Comparison of ENCODE assay signal across 8 cellular contexts in the genomic region with DNA sequence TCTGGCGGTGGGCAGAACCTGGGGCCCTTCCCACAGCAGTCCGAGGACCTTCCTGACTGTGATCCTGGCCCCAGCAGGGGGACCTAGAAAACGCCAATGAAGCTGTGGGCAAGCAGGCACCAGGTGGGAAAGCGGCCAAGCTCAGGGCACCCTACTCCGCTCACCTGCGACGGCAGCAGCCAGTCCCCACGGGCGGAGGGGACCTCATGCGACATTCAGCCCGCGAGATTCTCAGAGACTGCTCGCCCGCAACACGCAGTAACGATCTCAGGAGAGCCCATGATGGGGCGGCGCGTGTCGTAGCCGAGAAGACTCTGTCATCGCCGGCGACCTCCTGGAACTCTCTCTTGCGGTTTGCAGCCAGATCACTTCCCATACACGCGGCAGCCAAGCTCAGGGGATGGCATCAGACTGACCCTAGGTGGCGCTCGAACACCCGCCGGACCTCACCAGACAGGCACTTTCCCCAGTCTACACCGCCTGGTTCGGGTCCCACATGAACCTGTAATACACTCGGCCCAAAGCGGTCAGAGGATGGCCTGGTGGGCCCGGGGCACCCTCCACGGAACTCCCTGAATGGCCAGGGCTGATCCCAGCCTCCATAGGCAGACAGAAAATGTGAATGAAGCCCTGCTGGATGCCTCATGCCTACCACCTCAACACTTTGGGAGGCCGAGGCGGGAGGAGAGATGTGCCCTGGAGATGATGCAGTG. TPM values are rescaled to one million over a fixed set of nuclear protein-coding genes. Genes with fewer than 3 reads are reported as not detected.
DNase-seq lines count a peak whose midpoint lies in the region; ATAC-seq and TF ChIP-seq lines count a peak whose summit lies in the region.

No MANE protein-coding gene starts in this region.

- peak overlapping the region; percentile 43; the same call in 1 of the 2 replicates for H3K4me2 ChIP-seq in OCI-LY7 (ENCODE audit: low read length)

- H3K9me2 ChIP-seq in OCI-LY7 (ENCODE audit: insufficient read depth, low read length), result no peaks in the 10 kb centered on the region

- no peaks in the 10 kb centered on the region for H3K27me3 Mint-ChIP-seq in natural killer cell treated with Interleukin-12 subunit alpha and Interleukin-12 subunit beta and Interleukin-15 and Interleukin-18, amount 100 ng/mL, for 72 hours
- no peaks in the 10 kb centered on the region for H3K27me3 Mint-ChIP-seq in stimulated activated memory B cell treated with anti-CD40 and anti-IgM and Interleukin-4, amounts not matched to agents 10 μg/mL and 1 μg/mL and 100 μg/mL, for 72 hours

- peak overlapping the region; percentile 71 for H3K4me3 Mint-ChIP-seq in natural killer cell treated with Interleukin-12 subunit alpha and Interleukin-12 subunit beta and Interleukin-15 and Interleukin-18, amount 100 ng/mL, for 72 hours
- H3K4me3 Mint-ChIP-seq in stimulated activated memory B cell treated with anti-CD40 and anti-IgM and Interleukin-4, amounts not matched to agents 10 μg/mL and 1 μg/mL and 100 μg/mL, for 72 hours, result peak overlapping the region; percentile 58

- no peaks in the 10 kb centered on the region for H3K36me3 Mint-ChIP-seq in natural killer cell treated with Interleukin-12 subunit alpha and Interleukin-12 subunit beta and Interleukin-15 and Interleukin-18, amount 100 ng/mL, for 72 hours
- peaks cover 39% of the 10 kb centered on the region for H3K36me3 Mint-ChIP-seq in stimulated activated memory B cell treated with anti-CD40 and anti-IgM and Interleukin-4, amounts not matched to agents 10 μg/mL and 1 μg/mL and 100 μg/mL, for 72 hours

- peak overlapping the region; percentile 2; the same call in 1 of the 2 replicates for H2AFZ ChIP-seq in OCI-LY7 (ENCODE audit: low read length)

- peak; percentile 84 for DNase-seq in DMS53 (lab: John Stamatoyannopoulos, UW)
- DNase-seq in OCI-LY7 (ENCODE audit: low spot score), result peak; percentile 83
- peak; percentile 68 for DNase-seq in activated T-helper 1 cell treated with Interleukin-2 at 50 U/mL for 16 hours (ENCODE audit: low read depth)
- DNase-seq in fibroblast of the aortic adventitia (ENCODE audit: low read depth), result peak; percentile 69
- DNase-seq in natural killer cell treated with Interleukin-12 subunit alpha and Interleukin-12 subunit beta and Interleukin-15 and Interleukin-18, amount 100 ng/mL, for 72 hours (ENCODE audit: low spot score), result peak; percentile 91

- peak overlapping the region; percentile 57 for H3K27ac Mint-ChIP-seq in natural killer cell treated with Interleukin-12 subunit alpha and Interleukin-12 subunit beta and Interleukin-15 and Interleukin-18, amount 100 ng/mL, for 72 hours
- peak overlapping the region; percentile 65 for H3K27ac Mint-ChIP-seq in stimulated activated memory B cell treated with anti-CD40 and anti-IgM and Interleukin-4, amounts not matched to agents 10 μg/mL and 1 μg/mL and 100 μg/mL, for 72 hours

- CTCF ChIA-PET in OCI-LY7 (lab: Charles Lee; ENCODE audit: unreplicated experiment), result interaction anchor here (1.0 kb wide), 1 partner anchor 66 kb away, joined by 4 read pairs; no protein-coding TSS in a partner anchor

- H4K20me1 ChIP-seq in OCI-LY7 (ENCODE audit: insufficient read depth, low read length), result no peaks in the 10 kb centered on the region

- no peaks in the 10 kb centered on the region for H3K36me3 ChIP-seq in OCI-LY7 (ENCODE audit: insufficient read depth, low read length)

- peak; percentile 86 for TF ChIP-seq CTCF in OCI-LY7 (conservative IDR thresholded peaks at IDR 0.05; ENCODE audit: low read length)
- TF ChIP-seq CTCF in fibroblast of the aortic adventitia (IDR thresholded peaks at IDR 0.05; ENCODE audit: insufficient read depth, low read length), result peak; percentile 78

- H3K4me1 ChIP-seq in OCI-LY7 (ENCODE audit: insufficient read depth, low read length, poor library complexity, severe bottlenecking), result peaks cover 6% of the 10 kb centered on the region

- no peaks in the 10 kb centered on the region for H3K9me3 ChIP-seq in OCI-LY7 (ENCODE audit: low read length)

- no peak overlapping the region for H3K27ac ChIP-seq in OCI-LY7 (ENCODE audit: low read depth, low read length, poor library complexity, severe bottlenecking)

- POLR2A ChIA-PET in OCI-LY7 (lab: Charles Lee), result interaction anchor here (0.6 kb wide), 3 partner anchors 23 to 119 kb away, joined by 3 to 4 read pairs (median 3); no protein-coding TSS in a partner anchor

- H3K4me3 ChIP-seq in OCI-LY7 (ENCODE audit: low read depth, low read length, poor library complexity, severe bottlenecking) (no peak overlapping the region), fibroblast of the aortic adventitia (ENCODE audit: low read depth, low read length) (peak overlapping the region; percentile 35)

- ATAC-seq in HG03432 (IDR thresholded peaks at IDR 0.05; ENCODE audit: unreplicated experiment) (peak; percentile 49), GM19023 (IDR thresholded peaks at IDR 0.05; ENCODE audit: unreplicated experiment) (no peak)
- peak; percentile 96 to 97 for ATAC-seq in natural killer cell treated with Interleukin-12 subunit alpha and Interleukin-12 subunit beta and Interleukin-15 and Interleukin-18, amount 100 ng/mL, for 72 hours
- peak; percentile 97 for ATAC-seq in stimulated activated memory B cell treated with anti-CD40 and anti-IgM and Interleukin-4, amounts not matched to agents 10 μg/mL and 1 μg/mL and 100 μg/mL, for 72 hours

- no peaks in the 10 kb centered on the region for H3K79me2 ChIP-seq in OCI-LY7 (ENCODE audit: insufficient read depth, low read depth, low read length)

- intact Hi-C loops in OCI-LY7 (cut with micrococcal nuclease; ENCODE audit: unreplicated experiment), result loop anchor here (1.0 to 2.0 kb wide), 2 partner anchors 32 to 75 kb away; no protein-coding TSS in a partner anchor

- BruUV-seq in OCI-LY7 (replicated peaks; lab: Mats Ljungman, UMichigan), result no TSS peak

- no peaks in the 10 kb centered on the region for H3K9me3 Mint-ChIP-seq in natural killer cell treated with Interleukin-12 subunit alpha and Interleukin-12 subunit beta and Interleukin-15 and Interleukin-18, amount 100 ng/mL, for 72 hours
- H3K9me3 Mint-ChIP-seq in stimulated activated memory B cell treated with anti-CD40 and anti-IgM and Interleukin-4, amounts not matched to agents 10 μg/mL and 1 μg/mL and 100 μg/mL, for 72 hours, result no peaks in the 10 kb centered on the region

- peaks cover 9 to 11% of the 10 kb centered on the region in 2 donors for H3K4me1 Mint-ChIP-seq in natural killer cell treated with Interleukin-12 subunit alpha and Interleukin-12 subunit beta and Interleukin-15 and Interleukin-18, amount 100 ng/mL, for 72 hours (ENCODE audit: low read depth in 2 of 2)
- H3K4me1 Mint-ChIP-seq in stimulated activated memory B cell treated with anti-CD40 and anti-IgM and Interleukin-4, amounts not matched to agents 10 μg/mL and 1 μg/mL and 100 μg/mL, for 72 hours, result peaks cover 15% of the 10 kb centered on the region

RNA-seq across cellular contexts. Expression of a gene that starts 26.5 kb away (rescaled TPM):
- total RNA-seq in OCI-LY7 (2014; rRNA removed; shearing (Covaris generic)), result 18.3 and 29.1 TPM in 2 replicates
- total RNA-seq in OCI-LY7 (2022) (88.2 and 88.7 TPM in 2 replicates), fibroblast of the aortic adventitia (ENCODE audit: low replicate concordance) (16.8 and 38.2 TPM in 2 replicates)
- 100 to 1,000 TPM; 135 to 199 TPM for total RNA-seq in natural killer cell treated with Interleukin-12 subunit alpha and Interleukin-12 subunit beta and Interleukin-15 and Interleukin-18, amount 100 ng/mL, for 72 hours

RNA-seq across cellular contexts. Expression of a gene that starts 26.6 kb away (rescaled TPM):
- 17.0 and 21.1 TPM in 2 replicates for total RNA-seq in OCI-LY7 (2014; rRNA removed; shearing (Covaris generic))
- total RNA-seq in OCI-LY7 (2022) (14.0 and 15.9 TPM in 2 replicates), fibroblast of the aortic adventitia (ENCODE audit: low replicate concordance) (6.8 and 15.9 TPM in 2 replicates)
- total RNA-seq in natural killer cell treated with Interleukin-12 subunit alpha and Interleukin-12 subunit beta and Interleukin-15 and Interleukin-18, amount 100 ng/mL, for 72 hours, result 10 to 100 TPM; 18.6 to 25.1 TPM

RNA-seq across cellular contexts. Expression of a gene that starts 29.3 kb away (rescaled TPM):
- total RNA-seq in OCI-LY7 (2014; rRNA removed; shearing (Covaris generic)), result 5.3 and 7.8 TPM in 2 replicates
- total RNA-seq in OCI-LY7 (2022) (17.1 and 18.2 TPM in 2 replicates), fibroblast of the aortic adventitia (ENCODE audit: low replicate concordance) (15.8 and 16.1 TPM in 2 replicates)
- 10 to 100 TPM; 28.7 to 29.1 TPM for total RNA-seq in natural killer cell treated with Interleukin-12 subunit alpha and Interleukin-12 subunit beta and Interleukin-15 and Interleukin-18, amount 100 ng/mL, for 72 hours

RNA-seq across cellular contexts. Expression of a gene that starts 29.4 kb away (rescaled TPM):
- 6.3 and 8.6 TPM in 2 replicates for total RNA-seq in OCI-LY7 (2014; rRNA removed; shearing (Covaris generic))
- 8.1 and 11.2 TPM in 2 replicates for total RNA-seq in OCI-LY7 (2022)
- total RNA-seq in fibroblast of the aortic adventitia (ENCODE audit: low replicate concordance), result 7.4 and 8.7 TPM in 2 replicates
- total RNA-seq in natural killer cell treated with Interleukin-12 subunit alpha and Interleukin-12 subunit beta and Interleukin-15 and Interleukin-18, amount 100 ng/mL, for 72 hours, result 10 to 100 TPM; 12.5 to 15.6 TPM

RNA-seq across cellular contexts. Expression of a gene that starts 41.6 kb away (rescaled TPM):
- 91.2 and 102 TPM in 2 replicates for total RNA-seq in OCI-LY7 (2014; rRNA removed; shearing (Covaris generic))
- total RNA-seq in OCI-LY7 (2022) (101 and 122 TPM in 2 replicates), fibroblast of the aortic adventitia (ENCODE audit: low replicate concordance) (38.3 and 46.2 TPM in 2 replicates)
- total RNA-seq in natural killer cell treated with Interleukin-12 subunit alpha and Interleukin-12 subunit beta and Interleukin-15 and Interleukin-18, amount 100 ng/mL, for 72 hours, result 100 to 1,000 TPM; 127 to 148 TPM
